33 cellular contexts compared by ENCODE assay signal in genomic region chr3:67405193-67405592, GRCh38.
"Had no signal": no experiment of that assay in that cellular context is flagged by ENCODE, and none has a peak within 500 bp of the region (broad histone marks: within the 10 kb centered on the region; RNA-seq: fewer than 3 reads in every experiment).

No MANE protein-coding gene starts in this region.

- FAIRE-seq: TTC549 had no signal

- H3K27me3 ChIP-seq: adrenal gland, breast epithelium had no signal

- H3K4me1 ChIP-seq: adrenal gland, breast epithelium had no signal

- H3K27me3 Mint-ChIP-seq: activated B cell treated with CpG ODN at 0.5 μM for 24 hours; activated CD4-positive, alpha-beta memory T cell treated with anti-CD3 and anti-CD28 coated beads for 36 hours; activated CD4-positive, alpha-beta T cell treated with anti-CD3 and anti-CD28 coated beads, Interleukin-2, amount 10 ng/mL, durations not matched to agents 7 days and 5 days; activated CD8-positive, alpha-beta T cell treated with anti-CD3 and anti-CD28 coated beads for 36 hours; activated naive CD4-positive, alpha-beta T cell treated with anti-CD3 and anti-CD28 coated beads, Interleukin-2, amount 10 ng/mL, durations not matched to agents 7 days and 5 days; activated naive CD8-positive, alpha-beta T cell treated with anti-CD3 and anti-CD28 coated beads, Interleukin-2, amount 10 ng/mL, durations not matched to agents 7 days and 5 days; activated T-helper 17 cell treated with anti-CD3 and anti-CD28 coated beads, Interleukin-2, amount 50 U/mL, for 72 hours; brain had no signal

- H3K9me3 Mint-ChIP-seq: activated B cell treated with CpG ODN at 0.5 μM for 24 hours; activated CD4-positive, alpha-beta memory T cell treated with anti-CD3 and anti-CD28 coated beads for 36 hours; activated CD8-positive, alpha-beta T cell treated with anti-CD3 and anti-CD28 coated beads for 36 hours; activated naive CD4-positive, alpha-beta T cell treated with anti-CD3 and anti-CD28 coated beads, Interleukin-2, amount 10 ng/mL, durations not matched to agents 7 days and 5 days; activated naive CD4-positive, alpha-beta T cell treated with anti-CD3 and anti-CD28 coated beads, Interleukin-2, amount 50 U/mL, for 72 hours; activated naive CD8-positive, alpha-beta T cell treated with anti-CD3 and anti-CD28 coated beads, Interleukin-2, amount 10 ng/mL, durations not matched to agents 7 days and 5 days; activated T-cell treated with anti-CD3 and anti-CD28 coated beads, Interleukin-2, amount 50 U/mL, for 4 hours; activated T-cell treated with anti-CD3 and anti-CD28 coated beads, Interleukin-2, amount 50 U/mL, for 72 hours; activated T-helper 1 cell treated with anti-CD3 and anti-CD28 coated beads, Interleukin-12 subunit alpha, Interleukin-12 subunit beta, Interleukin-2, Interleukin-4 antibody, amounts not matched to agents 30 ng/mL and 10 ng/mL and 1 ng/mL, durations not matched to agents 14 hours and 24 hours and 36 hours; activated T-helper 17 cell treated with anti-CD3 and anti-CD28 coated beads, Interleukin-2, amount 50 U/mL, for 72 hours; T-helper 1 cell treated with Interleukin-12 subunit alpha and Interleukin-12 subunit beta and Interleukin-4 antibody, amounts not matched to agents 30 μg/mL and 1 μg/mL, for 36 hours; T-helper 2 cell treated with Interferon-gamma antibody and Interleukin-4, amounts not matched to agents 5 μg/mL and 100 μg/mL, for 36 hours had no signal

- H3K4me3 ChIP-seq: adrenal gland, breast epithelium had no signal

- H3K36me3 Mint-ChIP-seq: brain had no signal

- H3K36me3 ChIP-seq: adrenal gland, breast epithelium had no signal

- H3K4me3 Mint-ChIP-seq: activated B cell treated with CpG ODN at 0.5 μM for 24 hours; activated CD4-positive, alpha-beta memory T cell treated with anti-CD3 and anti-CD28 coated beads for 36 hours; activated CD4-positive, alpha-beta T cell treated with anti-CD3 and anti-CD28 coated beads, Interleukin-2, amount 10 ng/mL, durations not matched to agents 7 days and 5 days; activated CD8-positive, alpha-beta T cell treated with anti-CD3 and anti-CD28 coated beads for 36 hours; activated naive CD4-positive, alpha-beta T cell treated with anti-CD3 and anti-CD28 coated beads, Interleukin-2, amount 10 ng/mL, durations not matched to agents 7 days and 5 days; activated naive CD8-positive, alpha-beta T cell treated with anti-CD3 and anti-CD28 coated beads, Interleukin-2, amount 10 ng/mL, durations not matched to agents 7 days and 5 days; activated T-cell treated with anti-CD3 and anti-CD28 coated beads, Interleukin-2, amount 50 U/mL, for 4 hours; activated T-cell treated with anti-CD3 and anti-CD28 coated beads, Interleukin-2, amount 50 U/mL, for 72 hours; activated T-helper 1 cell treated with anti-CD3 and anti-CD28 coated beads, Interleukin-12 subunit alpha, Interleukin-12 subunit beta, Interleukin-2, Interleukin-4 antibody, amounts not matched to agents 30 ng/mL and 10 ng/mL and 1 ng/mL, durations not matched to agents 14 hours and 24 hours and 36 hours; activated T-helper 17 cell treated with anti-CD3 and anti-CD28 coated beads, Interleukin-2, amount 50 U/mL, for 72 hours; brain; T-helper 1 cell treated with Interleukin-12 subunit alpha and Interleukin-12 subunit beta and Interleukin-4 antibody, amounts not matched to agents 30 μg/mL and 1 μg/mL, for 36 hours; T-helper 2 cell treated with Interferon-gamma antibody and Interleukin-4, amounts not matched to agents 5 μg/mL and 100 μg/mL, for 36 hours had no signal

- H3K27ac ChIP-seq: adrenal gland, breast epithelium, VCaP had no signal

- H3K9me3 ChIP-seq: adrenal gland, breast epithelium had no signal

- H3K4me1 Mint-ChIP-seq: activated B cell treated with CpG ODN at 0.5 μM for 24 hours; activated CD4-positive, alpha-beta T cell treated with anti-CD3 and anti-CD28 coated beads, Interleukin-2, amount 10 ng/mL, durations not matched to agents 7 days and 5 days; activated naive CD4-positive, alpha-beta T cell treated with anti-CD3 and anti-CD28 coated beads, Interleukin-2, amount 10 ng/mL, durations not matched to agents 7 days and 5 days; activated naive CD8-positive, alpha-beta T cell treated with anti-CD3 and anti-CD28 coated beads, Interleukin-2, amount 10 ng/mL, durations not matched to agents 7 days and 5 days; activated T-helper 17 cell treated with anti-CD3 and anti-CD28 coated beads, Interleukin-2, amount 50 U/mL, for 72 hours had no signal

- H3K27ac Mint-ChIP-seq: activated B cell treated with CpG ODN at 0.5 μM for 24 hours; activated CD4-positive, alpha-beta memory T cell treated with anti-CD3 and anti-CD28 coated beads for 36 hours; activated CD4-positive, alpha-beta T cell treated with anti-CD3 and anti-CD28 coated beads, Interleukin-2, amount 10 ng/mL, durations not matched to agents 7 days and 5 days; activated CD8-positive, alpha-beta T cell treated with anti-CD3 and anti-CD28 coated beads for 36 hours; activated naive CD4-positive, alpha-beta T cell treated with anti-CD3 and anti-CD28 coated beads, Interleukin-2, amount 10 ng/mL, durations not matched to agents 7 days and 5 days; activated naive CD4-positive, alpha-beta T cell treated with anti-CD3 and anti-CD28 coated beads, Interleukin-2, amount 50 U/mL, for 72 hours; activated naive CD8-positive, alpha-beta T cell treated with anti-CD3 and anti-CD28 coated beads, Interleukin-2, amount 10 ng/mL, durations not matched to agents 7 days and 5 days; activated T-cell treated with anti-CD3 and anti-CD28 coated beads, Interleukin-2, amount 50 U/mL, for 72 hours; activated T-helper 1 cell treated with anti-CD3 and anti-CD28 coated beads, Interleukin-12 subunit alpha, Interleukin-12 subunit beta, Interleukin-2, Interleukin-4 antibody, amounts not matched to agents 30 ng/mL and 10 ng/mL and 1 ng/mL, durations not matched to agents 14 hours and 24 hours and 36 hours; activated T-helper 17 cell treated with anti-CD3 and anti-CD28 coated beads, Interleukin-2, amount 50 U/mL, for 72 hours; brain; T-helper 1 cell treated with Interleukin-12 subunit alpha and Interleukin-12 subunit beta and Interleukin-4 antibody, amounts not matched to agents 30 μg/mL and 1 μg/mL, for 36 hours; T-helper 2 cell treated with Interferon-gamma antibody and Interleukin-4, amounts not matched to agents 5 μg/mL and 100 μg/mL, for 36 hours had no signal

- DNase-seq: activated B cell treated with CpG ODN at 0.5 μM for 24 hours; activated CD4-positive, alpha-beta memory T cell treated with anti-CD3 and anti-CD28 coated beads for 36 hours; activated CD4-positive, alpha-beta T cell treated with anti-CD3 and anti-CD28 coated beads for 4 hours; activated CD4-positive, alpha-beta T cell treated with anti-CD3 and anti-CD28 coated beads, Interleukin-2, amount 10 ng/mL, durations not matched to agents 7 days and 5 days; activated CD4-positive, CD25-positive, alpha-beta regulatory T cell treated with anti-CD3 and anti-CD28 coated beads, Interleukin-2, amount 50 U/mL, for 72 hours; activated CD8-positive, alpha-beta memory T cell treated with anti-CD3 and anti-CD28 coated beads, Interleukin-2, amount 50 U/mL, for 4 hours; activated CD8-positive, alpha-beta T cell treated with anti-CD3 and anti-CD28 coated beads for 36 hours; activated effector memory CD4-positive, alpha-beta T cell treated with anti-CD3 and anti-CD28 coated beads, Interleukin-2, amount 50 U/mL, for 16 hours; activated gamma-delta T cell treated with Interleukin-2 at 50 U/mL for 16 hours; activated naive CD4-positive, alpha-beta T cell; activated naive CD4-positive, alpha-beta T cell treated with anti-CD3 and anti-CD28 coated beads, Interleukin-2, amount 10 ng/mL, durations not matched to agents 7 days and 5 days; activated naive CD8-positive, alpha-beta T cell treated with anti-CD3 and anti-CD28 coated beads, Interleukin-2, amount 10 ng/mL, durations not matched to agents 7 days and 5 days; activated T-cell treated with anti-CD3 and anti-CD28 coated beads for 4 hours; activated T-cell treated with anti-CD3 and anti-CD28 coated beads, Interleukin-2, amount 50 U/mL, for 1 hour; activated T-cell treated with anti-CD3 and anti-CD28 coated beads, Interleukin-2, amount 50 U/mL, for 4 hours; activated T-cell treated with anti-CD3 and anti-CD28 coated beads, Interleukin-2, amount 50 U/mL, for 72 hours; adrenal gland; amniotic stem cell; aorta; central memory CD4-positive, alpha-beta T cell; SW 1271; T-helper 1 cell; T-helper 2 cell; T-helper 9 cell had no signal

- ATAC-seq: activated CD8-positive, alpha-beta T cell treated with anti-CD3 and anti-CD28 coated beads for 36 hours; activated naive CD4-positive, alpha-beta T cell treated with anti-CD3 and anti-CD28 coated beads, Interleukin-2, amount 50 U/mL, for 72 hours; activated T-cell treated with anti-CD3 and anti-CD28 coated beads, Interleukin-2, amount 50 U/mL, for 4 hours; activated T-cell treated with anti-CD3 and anti-CD28 coated beads, Interleukin-2, amount 50 U/mL, for 72 hours; activated T-helper 17 cell treated with anti-CD3 and anti-CD28 coated beads, Interleukin-2, amount 50 U/mL, for 72 hours had no signal
